Comparison of ENCODE assay signal across 8 cellular contexts in genomic region chr10:110865184-110865803, GRCh38. TPM values are rescaled to one million over a fixed set of nuclear protein-coding genes. Genes with fewer than 3 reads are reported as not detected.
DNase-seq lines count a peak whose midpoint lies in the region; ATAC-seq, FAIRE-seq and TF ChIP-seq lines count a peak whose summit lies in the region.

No MANE protein-coding gene starts in this region.

- peak overlapping the region; percentile 80 to 92 (median 90) for H3K4me3 Mint-ChIP-seq in IgD-negative memory B cell

- H3K4me1 Mint-ChIP-seq in IgD-negative memory B cell = peaks cover 51 to 89% (median 70%) of the 10 kb centered on the region in 3 donors

- no peak for TF ChIP-seq POLR2A in GM12878 (IDR thresholded peaks at IDR 0.05; ENCODE audit: low read depth, low read length)
- no peak for TF ChIP-seq POLR2A in vagina (IDR thresholded peaks at IDR 0.05)

- no peaks in the 10 kb centered on the region for H3K36me3 Mint-ChIP-seq in IgD-negative memory B cell

- H3K36me3 ChIP-seq in ACC112 (ENCODE audit: insufficient read depth, low read length) = no peaks in the 10 kb centered on the region
- no peaks in the 10 kb centered on the region for H3K36me3 ChIP-seq in GM12878 (ENCODE audit: control insufficient read depth in 2 of 2, insufficient read depth in 2 of 2, low read length in 1 of 2)
- no peaks in the 10 kb centered on the region for H3K36me3 ChIP-seq in lower lobe of right lung
- H3K36me3 ChIP-seq in vagina = no peaks in the 10 kb centered on the region

- in situ Hi-C loops in GM12878 (cut with MboI) = no loop called here

- H3K27ac ChIP-seq in ACC112 (ENCODE audit: low read depth, low read length) (peak overlapping the region; percentile 11), GM12878 (ENCODE audit: control insufficient read depth, insufficient read depth) (peak overlapping the region; percentile 99), lower lobe of right lung (peak overlapping the region; percentile 91), vagina (peak overlapping the region; percentile 86)

- TF ChIP-seq RAD21 in GM12878 (IDR thresholded peaks at IDR 0.05; ENCODE audit: insufficient read depth, low read depth, low read length) = no peak

- H3K27ac Mint-ChIP-seq in IgD-negative memory B cell = peak overlapping the region; percentile 97 to 100 (median 97)

- H3K79me2 ChIP-seq in ACC112 (ENCODE audit: control insufficient read depth, insufficient read depth, low read length, unreplicated experiment) = no peaks in the 10 kb centered on the region
- H3K79me2 ChIP-seq in GM12878 (ENCODE audit: control insufficient read depth, insufficient read depth, low read length) = peaks cover 12% of the 10 kb centered on the region

- H2AFZ ChIP-seq in ACC112 (ENCODE audit: low read length, unreplicated experiment) (peak overlapping the region; percentile 76), GM12878 (ENCODE audit: control insufficient read depth, low read depth, low read length) (peak overlapping the region; percentile 24; the same call in 1 of the 2 replicates)

- no peak for DNase-seq in GM12878 (ENCODE audit: low read depth, low spot score)
- no peak for DNase-seq in lower lobe of right lung
- peak in 1 of 2 donors; percentile 88 for DNase-seq in vagina (ENCODE audit: extremely low spot score in 2 of 2)
- DNase-seq in HUDEP-2 (lab: John Stamatoyannopoulos, UW; ENCODE audit: unreplicated experiment in 76 of 76) = no peak
- DNase-seq in NK-92 (lab: John Stamatoyannopoulos, UW; ENCODE audit: unreplicated experiment) = no peak

- H3K4me1 ChIP-seq in ACC112 (ENCODE audit: control insufficient read depth, insufficient read depth, low read length, unreplicated experiment) (peaks cover 23% of the 10 kb centered on the region), GM12878 (ENCODE audit: control insufficient read depth, insufficient read depth, low read length) (peaks cover 93% of the 10 kb centered on the region), lower lobe of right lung (peaks cover 72% of the 10 kb centered on the region), vagina (peaks cover 82% of the 10 kb centered on the region)

- RAD21 ChIA-PET in GM12878 (lab: Charles Lee; ENCODE audit: unreplicated experiment) = interaction anchor here (0.7 to 5.3 kb wide), 19 partner anchors 11 to 954 kb away, joined by 3 to 138 read pairs (median 5); partner anchors contain the start of genes BBIP1 and SHOC2

- ATAC-seq in GM12878 (peak; percentile 3), lower lobe of right lung (peak; percentile 34 to 35), HG03280 (IDR thresholded peaks at IDR 0.05; ENCODE audit: unreplicated experiment) (no peak)

- no peak for FAIRE-seq in GM12878 (lab: Jason Lieb, UNC)

- H3K27me3 ChIP-seq in ACC112 (ENCODE audit: insufficient read depth, low read length) (no peaks in the 10 kb centered on the region), GM12878 (replicated peaks in 1 of 2; ENCODE audit: control insufficient read depth in 2 of 2, insufficient read depth in 2 of 2, low read length in 1 of 2) (no peaks in the 10 kb centered on the region), lower lobe of right lung (ENCODE audit: low read depth) (no peaks in the 10 kb centered on the region), vagina (no peaks in the 10 kb centered on the region)

- SMC1A ChIA-PET in GM12878 (lab: Charles Lee; ENCODE audit: uncharacterized antibody, unreplicated experiment) = interaction anchor here (0.6 to 5.1 kb wide), 27 partner anchors 7 to 315 kb away, joined by 3 to 139 read pairs (median 4); partner anchors contain the start of genes BBIP1 and SHOC2

- H3K4me3 ChIP-seq in ACC112 (ENCODE audit: low read depth, low read length) = peak overlapping the region; percentile 25; the same call in 1 of the 2 replicates
- H3K4me3 ChIP-seq in GM12878 = peak overlapping the region; percentile 62; the same call in 1 of the 2 replicates
- peak overlapping the region; percentile 33 for H3K4me3 ChIP-seq in lower lobe of right lung
- no peak overlapping the region for H3K4me3 ChIP-seq in vagina

- TF ChIP-seq EP300 in GM12878 (IDR thresholded peaks at IDR 0.05; ENCODE audit: borderline replicate concordance in 1 of 2, control insufficient read depth in 1 of 2, low read depth in 2 of 2, low read length in 2 of 2) = no peak

- CTCF ChIA-PET in GM12878 (lab: Yijun Ruan, JAX) = interaction anchor here (0.7 to 5.2 kb wide), 9 partner anchors 12 to 119 kb away, joined by 3 to 53 read pairs (median 5); no protein-coding TSS in a partner anchor

- no peaks in the 10 kb centered on the region for H4K20me1 ChIP-seq in GM12878 (ENCODE audit: control insufficient read depth, insufficient read depth)

- TF ChIP-seq CTCF in GM12878 (IDR thresholded peaks at IDR 0.05 in 2 of 3, conservative IDR thresholded peaks at IDR 0.05 in 1 of 3; ENCODE audit: control insufficient read depth in 2 of 3, extremely low read depth in 1 of 3, insufficient read depth in 1 of 3, low read depth in 3 of 3, low read length in 3 of 3) (no peak), lower lobe of right lung (IDR thresholded peaks at IDR 0.05) (no peak), vagina (IDR thresholded peaks at IDR 0.05) (no peak)

- H3K9me3 ChIP-seq in GM12878 (replicated peaks; ENCODE audit: control insufficient read depth, insufficient read depth, low read length) = no peaks in the 10 kb centered on the region
- no peaks in the 10 kb centered on the region for H3K9me3 ChIP-seq in lower lobe of right lung
- H3K9me3 ChIP-seq in vagina = no peaks in the 10 kb centered on the region

- no peaks in the 10 kb centered on the region for H3K9me3 Mint-ChIP-seq in IgD-negative memory B cell

- peak overlapping the region; percentile 80 for H3K9ac ChIP-seq in GM12878 (ENCODE audit: control insufficient read depth, insufficient read depth, low read length)

- intact Hi-C loops in GM12878 (cut with micrococcal nuclease; ENCODE audit: unreplicated experiment) = loop anchor here (2.0 to 5.0 kb wide), 2 partner anchors 54 to 788 kb away; partner anchors contain the start of genes BBIP1 and SHOC2
- intact Hi-C loops in lower lobe of right lung (cut with DNase I) = no loop called here
- intact Hi-C loops in vagina (cut with DNase I) = no loop called here

- POLR2A ChIA-PET in GM12878 (lab: Charles Lee) = interaction anchor here (0.7 to 5.2 kb wide), 21 partner anchors 13 to 193 kb away, joined by 3 to 78 read pairs (median 5); partner anchors contain the start of genes BBIP1 and SHOC2

- BruUV-seq in GM12878 (replicated peaks; lab: Mats Ljungman, UMichigan) = no TSS peak

- 9% methylated on average over 6 of the region's 6 CpGs for WGBS in GM12878 (ENCODE audit: insufficient coverage, insufficient replicate concordance, low lambda C conversion rate, missing lambda C conversion rate)

- no peaks in the 10 kb centered on the region for H3K27me3 Mint-ChIP-seq in IgD-negative memory B cell

- peak overlapping the region; percentile 91 for H3K4me2 ChIP-seq in GM12878 (ENCODE audit: control insufficient read depth, insufficient read depth)

RNA-seq across cellular contexts. Expression of gene PDCD4, which starts 6.4 kb away (rescaled TPM):
- polyA plus RNA-seq in IgD-negative memory B cell = 319 TPM
- 343 and 354 TPM in 2 replicates for total RNA-seq in GM12878 (2013; cell fraction: nucleolus; rRNA removed)
- 106 and 108 TPM in 2 replicates for total RNA-seq in GM12878 (2014; rRNA removed)
- 168 and 179 TPM in 2 replicates for total RNA-seq in GM12878 (2014; rRNA removed; fragmentation: Illumina TruSeq; extraction: Trizol)
- 169 and 181 TPM in 2 replicates for total RNA-seq in GM12878 (2021)
- 158 TPM for polyA plus RNA-seq in GM12878 (2011; ENCODE audit: low read depth)
- 189 and 280 TPM in 2 replicates for polyA plus RNA-seq in GM12878 (2011; rRNA removed)
- polyA plus RNA-seq in GM12878 (2011; cell fraction: cytosol; rRNA removed) = 33.8 and 38.8 TPM in 2 replicates
- 93.5 and 111 TPM in 2 replicates for polyA plus RNA-seq in GM12878 (2011; cell fraction: nucleus; rRNA removed)
- polyA plus RNA-seq in GM12878 (2012) = 313 and 387 TPM in 2 replicates
- polyA plus RNA-seq in GM12878 (2014; fragmentation: Illumina TruSeq; extraction: Trizol) = 219 and 380 TPM in 2 replicates
- 100 to 1,000 TPM; 101 to 138 TPM for polyA plus RNA-seq in GM12878 (2014; fragmentation: Nextera tagmentation; extraction: Ambion mirVana)
- polyA plus RNA-seq in GM12878 (2014; rRNA removed) = 155 and 174 TPM in 2 replicates
- 100 to 1,000 TPM; 341 to 372 TPM for polyA plus RNA-seq in GM12878 (2016; fragmentation: Nextera tagmentation; extraction: Ambion mirVana)
- polyA minus RNA-seq in GM12878 (2011; rRNA and poly(A)+ RNA removed) = 37.1 and 72.9 TPM in 2 replicates
- 31.5 and 42.2 TPM in 2 replicates for polyA minus RNA-seq in GM12878 (2011; cell fraction: cytosol; rRNA and poly(A)+ RNA removed)
- polyA minus RNA-seq in GM12878 (2011; cell fraction: nucleus; rRNA and poly(A)+ RNA removed) = 57.9 and 72.6 TPM in 2 replicates
- 74.2 TPM for total RNA-seq in lower lobe of right lung
- 110 TPM for total RNA-seq in vagina

RNA-seq across cellular contexts. Expression of gene BBIP1, which starts 53.7 kb away (rescaled TPM):
- polyA plus RNA-seq in IgD-negative memory B cell (17.6 TPM), GM12878 (2011; rRNA removed) (34.3 and 67.2 TPM in 2 replicates), GM12878 (2014; fragmentation: Illumina TruSeq; extraction: Trizol) (31.9 and 32.6 TPM in 2 replicates), GM12878 (2014; fragmentation: Nextera tagmentation; extraction: Ambion mirVana) (10 to 100 TPM; 34.7 to 40.8 TPM), GM12878 (2014; rRNA removed) (12.6 and 24.5 TPM in 2 replicates), GM12878 (2016; fragmentation: Nextera tagmentation; extraction: Ambion mirVana) (10 to 100 TPM; 30.7 to 33.8 TPM)
- 53.8 and 60.1 TPM in 2 replicates for total RNA-seq in GM12878 (2013; cell fraction: nucleolus; rRNA removed)
- total RNA-seq in GM12878 (2014; rRNA removed) (13.8 and 19.2 TPM in 2 replicates), GM12878 (2014; rRNA removed; fragmentation: Illumina TruSeq; extraction: Trizol) (25.1 and 26.1 TPM in 2 replicates), GM12878 (2021) (16.4 and 19.1 TPM in 2 replicates), lower lobe of right lung (32.4 TPM), vagina (15.2 TPM)
- polyA plus RNA-seq in GM12878 (2011; ENCODE audit: low read depth) = 8.1 TPM
- polyA plus RNA-seq in GM12878 (2011; cell fraction: cytosol; rRNA removed) = 10.1 and 11.6 TPM in 2 replicates
- 25.2 and 26.0 TPM in 2 replicates for polyA plus RNA-seq in GM12878 (2011; cell fraction: nucleus; rRNA removed)
- 23.8 and 25.3 TPM in 2 replicates for polyA plus RNA-seq in GM12878 (2012)
- 13.2 and 17.4 TPM in 2 replicates for polyA minus RNA-seq in GM12878 (2011; rRNA and poly(A)+ RNA removed)
- 4.3 and 9.0 TPM in 2 replicates for polyA minus RNA-seq in GM12878 (2011; cell fraction: cytosol; rRNA and poly(A)+ RNA removed)
- polyA minus RNA-seq in GM12878 (2011; cell fraction: nucleus; rRNA and poly(A)+ RNA removed) = 17.3 and 23.0 TPM in 2 replicates

RNA-seq across cellular contexts. Expression of gene SHOC2, which starts 54.1 kb away (rescaled TPM):
- polyA plus RNA-seq in IgD-negative memory B cell (105 TPM), GM12878 (2011; rRNA removed) (34.2 and 51.1 TPM in 2 replicates), GM12878 (2014; fragmentation: Illumina TruSeq; extraction: Trizol) (50.5 and 60.6 TPM in 2 replicates), GM12878 (2014; fragmentation: Nextera tagmentation; extraction: Ambion mirVana) (10 to 100 TPM; 30.2 to 36.2 TPM), GM12878 (2014; rRNA removed) (20.8 and 24.8 TPM in 2 replicates), GM12878 (2016; fragmentation: Nextera tagmentation; extraction: Ambion mirVana) (10 to 100 TPM; 64.9 to 65.3 TPM)
- total RNA-seq in GM12878 (2013; cell fraction: nucleolus; rRNA removed) = 83.0 and 89.3 TPM in 2 replicates
- total RNA-seq in GM12878 (2014; rRNA removed) (42.6 and 45.6 TPM in 2 replicates), GM12878 (2014; rRNA removed; fragmentation: Illumina TruSeq; extraction: Trizol) (42.7 and 43.9 TPM in 2 replicates), GM12878 (2021) (50.7 and 55.1 TPM in 2 replicates), lower lobe of right lung (60.9 TPM), vagina (40.0 TPM)
- 24.6 TPM for polyA plus RNA-seq in GM12878 (2011; ENCODE audit: low read depth)
- polyA plus RNA-seq in GM12878 (2011; cell fraction: cytosol; rRNA removed) = 12.6 and 16.9 TPM in 2 replicates
- 9.5 and 10.9 TPM in 2 replicates for polyA plus RNA-seq in GM12878 (2011; cell fraction: nucleus; rRNA removed)
- 35.2 and 38.3 TPM in 2 replicates for polyA plus RNA-seq in GM12878 (2012)
- 40.1 and 55.3 TPM in 2 replicates for polyA minus RNA-seq in GM12878 (2011; rRNA and poly(A)+ RNA removed)
- polyA minus RNA-seq in GM12878 (2011; cell fraction: cytosol; rRNA and poly(A)+ RNA removed) = 23.3 and 29.0 TPM in 2 replicates
- polyA minus RNA-seq in GM12878 (2011; cell fraction: nucleus; rRNA and poly(A)+ RNA removed) = 30.6 and 58.7 TPM in 2 replicates

Comparison
In these comparisons a context has a peak if more than half of its experiments do, and no peak if none do; other contexts are left out.
1. H3K27ac ChIP-seq: peak in every context shown above with its lines; median percentile 99 in GM12878; 91 in lower lobe of right lung; 86 in vagina; 11 in ACC112.
2. H3K4me3 ChIP-seq: peak in ACC112 (single experiment), GM12878 (single experiment) and lower lobe of right lung (single experiment); none in vagina (0 of 2).